ENCODE assay signal across 8 cellular contexts in the genomic region with DNA sequence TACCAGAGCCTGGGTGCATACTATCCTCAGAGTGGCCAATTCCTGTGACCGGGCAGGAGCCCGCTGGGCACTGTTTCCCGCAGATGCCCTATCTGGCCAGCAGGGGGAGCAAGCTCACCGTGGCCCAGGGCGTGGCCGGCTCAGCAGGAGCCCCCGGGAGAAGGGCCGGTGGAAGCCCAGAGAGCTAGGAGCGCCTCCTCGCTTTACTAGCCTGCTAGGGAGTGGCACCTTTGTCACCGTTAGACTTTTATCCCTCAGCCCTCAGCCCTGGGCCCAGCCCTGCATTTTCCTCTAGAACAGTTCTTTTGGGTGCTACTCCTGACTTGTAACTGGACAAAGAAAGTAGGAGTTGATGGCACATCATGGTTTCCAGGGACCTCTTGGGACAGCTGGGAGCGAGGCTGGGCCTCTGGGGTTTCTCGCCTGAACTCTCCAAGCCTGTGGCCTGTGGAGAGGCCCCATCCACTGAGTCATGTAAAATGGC. TPM values are rescaled to one million over a fixed set of nuclear protein-coding genes. Genes with fewer than 3 reads are reported as not detected.
DNase-seq lines count a peak whose midpoint lies in the region; ATAC-seq and TF ChIP-seq lines count a peak whose summit lies in the region.

No MANE protein-coding gene starts in this region.

- no peak overlapping the region for H3K4me3 Mint-ChIP-seq in progenitor cell of endocrine pancreas (ENCODE audit: low read depth)

- H3K4me1 Mint-ChIP-seq in progenitor cell of endocrine pancreas (ENCODE audit: low read depth), result peaks cover 5% of the 10 kb centered on the region

- H3K36me3 Mint-ChIP-seq in progenitor cell of endocrine pancreas (ENCODE audit: insufficient read depth), result peaks cover 2% of the 10 kb centered on the region

- TF ChIP-seq EP300 in SK-N-SH (IDR thresholded peaks at IDR 0.05; ENCODE audit: borderline replicate concordance in 1 of 2, low read depth in 1 of 2, low read length in 1 of 2), result no peak

- peak; percentile 85 for ATAC-seq in GM21825 (IDR thresholded peaks at IDR 0.05; ENCODE audit: unreplicated experiment)

- H3F3A ChIP-seq in SK-N-SH (replicated peaks; ENCODE audit: insufficient read depth), result no peaks in the 10 kb centered on the region

- peak overlapping the region; percentile 81; the same call in 1 of the 2 replicates for H2AFZ ChIP-seq in SK-N-SH (ENCODE audit: low read depth)

- no peak overlapping the region for H3K9ac ChIP-seq in SK-N-SH

- TF ChIP-seq POLR2A in vagina (IDR thresholded peaks at IDR 0.05), result no peak

- no peak overlapping the region for H3K27ac Mint-ChIP-seq in progenitor cell of endocrine pancreas

- TF ChIP-seq CTCF in LNCAP (IDR thresholded peaks at IDR 0.05) (peak; percentile 91), SK-N-SH (IDR thresholded peaks at IDR 0.05) (peak; percentile 94), progenitor cell of endocrine pancreas (IDR thresholded peaks at IDR 0.05; ENCODE audit: unreplicated experiment) (peak; percentile 99), vagina (IDR thresholded peaks at IDR 0.05) (peak; percentile 82 to 92 (median 88))

- no peaks in the 10 kb centered on the region for H3K9me2 ChIP-seq in SK-N-SH

- no peaks in the 10 kb centered on the region for H3K9me3 Mint-ChIP-seq in progenitor cell of endocrine pancreas (ENCODE audit: low read depth)

- no peaks in the 10 kb centered on the region for H3K27me3 ChIP-seq in SK-N-SH (ENCODE audit: insufficient read depth)
- no peaks in the 10 kb centered on the region for H3K27me3 ChIP-seq in vagina

- no peak overlapping the region for H3K4me2 ChIP-seq in SK-N-SH

- DNase-seq in GDM1 (lab: John Stamatoyannopoulos, UW) (peak; percentile 37), SK-N-SH (peak; percentile 88), glomerular visceral epithelial cell (ENCODE audit: extremely low spot score) (peak; percentile 78), progenitor cell of endocrine pancreas (ENCODE audit: low spot score, unreplicated experiment) (peak; percentile 79), vagina (ENCODE audit: extremely low spot score in 2 of 2) (no peak)
- DNase-seq in activated gamma-delta T cell treated with anti-CD3 and anti-CD28 coated beads, Interleukin-2, amount 50 U/mL, for 16 hours (ENCODE audit: low read depth), result peak; percentile 48

- no peak overlapping the region for H3K27ac ChIP-seq in SK-N-SH (ENCODE audit: low read depth in 2 of 2, low read length in 1 of 2)
- no peak overlapping the region for H3K27ac ChIP-seq in vagina

- H3K4me1 ChIP-seq in SK-N-SH (ENCODE audit: control insufficient read depth in 1 of 2, insufficient read depth in 2 of 2, low read depth in 1 of 2, low read length in 1 of 2), result peaks cover 0 to 10% of the 10 kb centered on the region in 2 experiments; a peak in 1 of 4 replicates
- no peaks in the 10 kb centered on the region for H3K4me1 ChIP-seq in vagina

- WGBS in SK-N-SH (ENCODE audit: low lambda C conversion rate), result 37% methylated on average over 6 of the region's 13 CpGs

- intact Hi-C loops in vagina (cut with DNase I), result loop anchor here (10.0 kb wide), 1 partner anchor 472 kb away; no protein-coding TSS in a partner anchor

- peaks cover 21% of the 10 kb centered on the region for H3K27me3 Mint-ChIP-seq in progenitor cell of endocrine pancreas

- no peaks in the 10 kb centered on the region for H3K9me3 ChIP-seq in SK-N-SH
- H3K9me3 ChIP-seq in vagina, result no peaks in the 10 kb centered on the region

- no peaks in the 10 kb centered on the region for H3K79me2 ChIP-seq in SK-N-SH (ENCODE audit: insufficient read depth)

- peak; percentile 85 for TF ChIP-seq RAD21 in SK-N-SH (IDR thresholded peaks at IDR 0.05; ENCODE audit: low read length)

- H3K4me3 ChIP-seq in SK-N-SH (ENCODE audit: low read depth in 2 of 2, low read length in 1 of 2) (no peak overlapping the region), vagina (no peak overlapping the region)

- CTCF ChIA-PET in SK-N-SH (lab: Yijun Ruan, JAX), result interaction anchor here (0.6 to 1.9 kb wide), 34 partner anchors 9 to 610 kb away, joined by 3 to 17 read pairs (median 4); no protein-coding TSS in a partner anchor

- H4K20me1 ChIP-seq in SK-N-SH (ENCODE audit: insufficient read depth), result no peaks in the 10 kb centered on the region

- POLR2A ChIA-PET in SK-N-SH (lab: Yijun Ruan, JAX), result no interaction called here

- H3K36me3 ChIP-seq in SK-N-SH (replicated peaks in 1 of 2; ENCODE audit: control insufficient read depth in 1 of 2, insufficient read depth in 2 of 2, low read length in 1 of 2) (no peaks in the 10 kb centered on the region), vagina (no peaks in the 10 kb centered on the region)

TF ChIP-seq in SK-N-SH, 30 proteins besides CTCF, POLR2A, EP300 and RAD21:
- TF ChIP-seq, protein P1, sequence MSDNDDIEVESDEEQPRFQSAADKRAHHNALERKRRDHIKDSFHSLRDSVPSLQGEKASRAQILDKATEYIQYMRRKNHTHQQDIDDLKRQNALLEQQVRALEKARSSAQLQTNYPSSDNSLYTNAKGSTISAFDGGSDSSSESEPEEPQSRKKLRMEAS (IDR thresholded peaks at IDR 0.05; ENCODE audit: low read depth), result no peak
- TF ChIP-seq, protein P2, sequence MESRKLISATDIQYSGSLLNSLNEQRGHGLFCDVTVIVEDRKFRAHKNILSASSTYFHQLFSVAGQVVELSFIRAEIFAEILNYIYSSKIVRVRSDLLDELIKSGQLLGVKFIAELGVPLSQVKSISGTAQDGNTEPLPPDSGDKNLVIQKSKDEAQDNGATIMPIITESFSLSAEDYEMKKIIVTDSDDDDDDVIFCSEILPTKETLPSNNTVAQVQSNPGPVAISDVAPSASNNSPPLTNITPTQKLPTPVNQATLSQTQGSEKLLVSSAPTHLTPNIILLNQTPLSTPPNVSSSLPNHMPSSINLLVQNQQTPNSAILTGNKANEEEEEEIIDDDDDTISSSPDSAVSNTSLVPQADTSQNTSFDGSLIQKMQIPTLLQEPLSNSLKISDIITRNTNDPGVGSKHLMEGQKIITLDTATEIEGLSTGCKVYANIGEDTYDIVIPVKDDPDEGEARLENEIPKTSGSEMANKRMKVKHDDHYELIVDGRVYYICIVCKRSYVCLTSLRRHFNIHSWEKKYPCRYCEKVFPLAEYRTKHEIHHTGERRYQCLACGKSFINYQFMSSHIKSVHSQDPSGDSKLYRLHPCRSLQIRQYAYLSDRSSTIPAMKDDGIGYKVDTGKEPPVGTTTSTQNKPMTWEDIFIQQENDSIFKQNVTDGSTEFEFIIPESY (IDR thresholded peaks at IDR 0.05; ENCODE audit: borderline replicate concordance, low read depth), result no peak
- TF ChIP-seq TEAD4 (IDR thresholded peaks at IDR 0.05; ENCODE audit: borderline replicate concordance, insufficient read depth) (no peak), ELF1 (IDR thresholded peaks at IDR 0.05) (no peak), MEF2A (IDR thresholded peaks at IDR 0.05; ENCODE audit: borderline replicate concordance, low read depth) (no peak), SMC3 (IDR thresholded peaks at IDR 0.05; ENCODE audit: low read depth, low read length) (peak; percentile 84)

RNA-seq across cellular contexts. Expression of a gene that starts 24.0 kb away (rescaled TPM):
- 16.7 and 17.2 TPM in 2 replicates for polyA plus RNA-seq in SK-N-SH (2012; rRNA removed)
- polyA plus RNA-seq in SK-N-SH (2012; cell fraction: cytosol; rRNA removed), result 9.0 and 13.1 TPM in 2 replicates
- 12.7 and 14.9 TPM in 2 replicates for polyA plus RNA-seq in SK-N-SH (2012; cell fraction: nucleus; rRNA removed)
- total RNA-seq in progenitor cell of endocrine pancreas (22.5 and 23.1 TPM in 2 replicates), vagina (6.4 TPM)

RNA-seq across cellular contexts. Expression of a gene that starts 56.8 kb away (rescaled TPM):
- 6.2 and 8.4 TPM in 2 replicates for polyA plus RNA-seq in SK-N-SH (2012; rRNA removed)
- polyA plus RNA-seq in SK-N-SH (2012; cell fraction: cytosol; rRNA removed), result 5.9 and 8.2 TPM in 2 replicates
- 11.8 and 21.2 TPM in 2 replicates for polyA plus RNA-seq in SK-N-SH (2012; cell fraction: nucleus; rRNA removed)
- 54.2 and 59.1 TPM in 2 replicates for total RNA-seq in progenitor cell of endocrine pancreas
- 31.7 TPM for total RNA-seq in vagina

Comparison
In these comparisons a context has a peak if more than half of its experiments do, and no peak if none do; other contexts are left out.
1. DNase-seq: peak in GDM1 (single experiment), SK-N-SH (single experiment), activated gamma-delta T cell treated with anti-CD3 and anti-CD28 coated beads, Interleukin-2, amount 50 U/mL, for 16 hours (single experiment), glomerular visceral epithelial cell (single experiment) and progenitor cell of endocrine pancreas (single experiment); none in vagina (0 of 2).
2. Peak in every context shown above with its lines, with median percentiles within 50 percentile points of each other: CTCF ChIP-seq.